In the genomic region with DNA sequence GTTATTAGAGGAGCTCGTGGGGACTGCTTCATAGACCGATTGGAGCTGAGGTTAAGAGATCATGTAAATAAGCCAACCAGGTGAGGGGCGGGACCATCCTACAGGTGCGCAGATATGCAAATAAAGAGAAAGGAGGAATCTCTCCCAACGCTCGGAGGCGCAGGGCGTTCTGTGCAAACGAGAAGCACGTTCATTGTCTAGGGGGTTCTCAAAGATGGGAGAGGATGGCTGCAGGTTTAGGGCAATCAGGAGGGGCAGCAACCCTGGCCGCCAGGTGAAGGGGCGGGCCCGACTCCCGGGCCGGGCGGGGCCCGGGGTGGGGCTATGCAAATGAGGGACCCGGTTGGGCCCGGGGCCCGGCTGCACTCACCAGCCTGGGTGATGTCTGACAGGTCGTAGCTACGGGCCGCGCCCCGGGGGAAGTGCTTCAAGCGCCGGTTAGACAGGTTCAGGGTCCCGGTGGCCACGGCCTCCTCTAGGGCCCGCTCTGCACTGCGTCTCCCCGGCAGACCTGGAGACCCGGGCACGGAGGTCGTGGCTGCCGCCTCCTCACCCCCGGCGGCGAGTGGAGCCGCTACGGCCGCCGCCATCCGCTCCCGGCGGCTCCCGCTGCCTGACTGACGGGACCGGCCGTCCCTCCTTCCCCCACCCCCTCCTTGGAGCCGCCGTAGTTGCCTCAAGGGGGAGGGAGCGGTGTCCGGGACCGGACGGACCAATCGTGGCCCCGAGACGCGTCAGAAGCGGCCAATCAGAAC, we compare ENCODE assay signal across 8 cellular contexts. TPM values are rescaled to one million over a fixed set of nuclear protein-coding genes. Genes with fewer than 3 reads are reported as not detected.
DNase-seq lines count a peak whose midpoint lies in the region; ATAC-seq and TF ChIP-seq lines count a peak whose summit lies in the region.

TSS of gene LRCH4 (minus strand) at position 619 of the 755 bp plus-strand sequence. CDS start at position 590, 29 bp downstream.

- peaks cover 18% of the 10 kb centered on the region; the same call in 1 of the 2 replicates for H3K79me2 ChIP-seq in OCI-LY7 (ENCODE audit: insufficient read depth, low read depth, low read length)

- no peaks in the 10 kb centered on the region for H4K20me1 ChIP-seq in OCI-LY7 (ENCODE audit: insufficient read depth, low read length)

- H3K9me3 ChIP-seq in OCI-LY7 (ENCODE audit: low read length): no peaks in the 10 kb centered on the region
- no peaks in the 10 kb centered on the region for H3K9me3 ChIP-seq in gastroesophageal sphincter
- H3K9me3 ChIP-seq in ovary: no peaks in the 10 kb centered on the region

- H2AFZ ChIP-seq in OCI-LY7 (ENCODE audit: low read length): peak within 1 kb of the TSS; percentile 60

- H3K4me3 ChIP-seq in OCI-LY7 (ENCODE audit: low read depth, low read length, poor library complexity, severe bottlenecking) (peak within 1 kb of the TSS; percentile 91), gastroesophageal sphincter (peak within 1 kb of the TSS; percentile 84 to 95), ovary (peak within 1 kb of the TSS; percentile 83)

- intact Hi-C loops in OCI-LY7 (cut with micrococcal nuclease; ENCODE audit: unreplicated experiment) (no loop called here), ovary (cut with DNase I) (loop anchor here in 2 of 4 donors (2.0 to 10.0 kb wide), 3 partner anchors 19 to 269 kb away; partner anchors contain the start of genes MOSPD3 (in 1 of the 2) and SLC12A9 (in 1 of the 2))

- H3K4me2 ChIP-seq in OCI-LY7 (ENCODE audit: low read length): peak within 1 kb of the TSS; percentile 98

- H3K27ac ChIP-seq in OCI-LY7 (ENCODE audit: low read depth, low read length, poor library complexity, severe bottlenecking): peak within 1 kb of the TSS; percentile 92
- peak within 1 kb of the TSS; percentile 88 to 95 (median 94) for H3K27ac ChIP-seq in gastroesophageal sphincter
- H3K27ac ChIP-seq in ovary: peak within 1 kb of the TSS; percentile 65 to 86

- H3K27me3 ChIP-seq in gastroesophageal sphincter (peaks cover 5% of the 10 kb centered on the region), ovary (no peaks in the 10 kb centered on the region)

- 0 to 1% methylated on average over 8 to 10 of the region's 61 CpGs for WGBS in gastroesophageal sphincter (ENCODE audit: low coverage in 1 of 2), 2 donors
- 0 to 1% (median 0%) methylated on average over 54 to 61 of the region's 61 CpGs for WGBS in ovary, 3 donors

- TF ChIP-seq CTCF in OCI-LY7 (conservative IDR thresholded peaks at IDR 0.05; ENCODE audit: low read length) (no peak), gastroesophageal sphincter (IDR thresholded peaks at IDR 0.05) (peak in 2 of 4 experiments; percentile 16 to 42), ovary (IDR thresholded peaks at IDR 0.05) (peak in 2 of 3 donors; percentile 29 to 41)

- H3K36me3 ChIP-seq in OCI-LY7 (ENCODE audit: insufficient read depth, low read length) (peaks cover 22% of the 10 kb centered on the region), gastroesophageal sphincter (peaks cover 0 to 30% of the 10 kb centered on the region in 2 donors), ovary (no peaks in the 10 kb centered on the region)

- no peak for TF ChIP-seq EP300 in gastroesophageal sphincter (IDR thresholded peaks at IDR 0.05)
- TF ChIP-seq EP300 in ovary (IDR thresholded peaks at IDR 0.05): no peak

- POLR2A ChIA-PET in OCI-LY7 (lab: Charles Lee): interaction anchor here (0.6 to 3.1 kb wide), 21 partner anchors 10 to 305 kb away, joined by 3 to 13 read pairs (median 3); partner anchors contain the start of genes MOSPD3, POP7 and TSC22D4

- H3K4me1 ChIP-seq in OCI-LY7 (ENCODE audit: insufficient read depth, low read length, poor library complexity, severe bottlenecking) (peaks cover 29% of the 10 kb centered on the region), gastroesophageal sphincter (peaks cover 0 to 62% (median 35%) of the 10 kb centered on the region in 3 donors), ovary (ENCODE audit: insufficient read depth) (peaks cover 14% of the 10 kb centered on the region)

- CTCF ChIA-PET in OCI-LY7 (lab: Charles Lee; ENCODE audit: unreplicated experiment): interaction anchor here (1.0 to 1.6 kb wide), 3 partner anchors 18 to 135 kb away, joined by 4 to 12 read pairs (median 4); no protein-coding TSS in a partner anchor

- no peaks in the 10 kb centered on the region for H3K9me2 ChIP-seq in OCI-LY7 (ENCODE audit: insufficient read depth, low read length)

- ATAC-seq in HG03097 (IDR thresholded peaks at IDR 0.05; ENCODE audit: low FRiP score, unreplicated experiment) (peak; percentile 11), gastroesophageal sphincter (no peak)

- no TSS peak for BruUV-seq in OCI-LY7 (replicated peaks; lab: Mats Ljungman, UMichigan)

- DNase-seq in SKM-1 treated with dmso at 0.1 percent for 144 hours (lab: John Stamatoyannopoulos, UW; ENCODE audit: unreplicated experiment): peak; percentile 10
- no peak for DNase-seq in SKM-1 (lab: John Stamatoyannopoulos, UW; ENCODE audit: unreplicated experiment)
- DNase-seq in OCI-LY7 (ENCODE audit: low spot score): peak; percentile 63
- peak; percentile 89 for DNase-seq in activated effector memory CD4-positive, alpha-beta T cell treated with anti-CD3 and anti-CD28 coated beads, Interleukin-2, amount 50 U/mL, for 16 hours
- no peak for DNase-seq in ovary
- DNase-seq in globus pallidus (ENCODE audit: low spot score): no peak

- TF ChIP-seq POLR2A in gastroesophageal sphincter (IDR thresholded peaks at IDR 0.05): peak; percentile 99
- TF ChIP-seq POLR2A in ovary (IDR thresholded peaks at IDR 0.05): peak; percentile 100

RNA-seq across cellular contexts. Expression of gene LRCH4, which starts in this region (rescaled TPM):
- total RNA-seq in OCI-LY7 (2014; rRNA removed; shearing (Covaris generic)): 30.3 and 39.2 TPM in 2 replicates
- total RNA-seq in OCI-LY7 (2022): 72.0 and 75.5 TPM in 2 replicates
- total RNA-seq in gastroesophageal sphincter: 10 to 100 TPM; 16.1 to 53.2 (median 50.0) TPM
- total RNA-seq in ovary: 100 to 1,000 TPM in 3 of 7 donors, 10 to 100 TPM in 4; 65.2 to 133 (median 90.6) TPM
- 10 to 100 TPM in 1 of 2 donors, 1 to 10 TPM in 1; 3.5 to 50.3 TPM for polyA plus RNA-seq in ovary

Comparison
In these comparisons a context has a peak if more than half of its experiments do, and no peak if none do; other contexts are left out.
1. DNase-seq: peak in SKM-1 treated with dmso at 0.1 percent for 144 hours (single experiment), OCI-LY7 (single experiment) and activated effector memory CD4-positive, alpha-beta T cell treated with anti-CD3 and anti-CD28 coated beads, Interleukin-2, amount 50 U/mL, for 16 hours (single experiment); none in SKM-1 (single experiment), ovary (0 of 5) and globus pallidus (single experiment).
2. Peak in every context shown above with its lines, with median percentiles within 50 percentile points of each other: H3K27ac ChIP-seq and H3K4me3 ChIP-seq.